ENCODE assay signal across 8 cellular contexts in genomic region chr18:34977787-34978532, GRCh38.
DNase-seq lines count a peak whose midpoint lies in the region; ATAC-seq and TF ChIP-seq lines count a peak whose summit lies in the region.

No MANE protein-coding gene starts in this region.

- H3K36me3 ChIP-seq in esophagus muscularis mucosa = no peaks in the 10 kb centered on the region
- H3K36me3 ChIP-seq in stomach smooth muscle (ENCODE audit: control insufficient read depth in 2 of 2, insufficient read depth in 2 of 2, low read length in 2 of 2) = no peaks in the 10 kb centered on the region

- WGBS in esophagus muscularis mucosa = under 1% methylated on average over 35 of the region's 39 CpGs

- peak overlapping the region; percentile 89 for H3K27ac Mint-ChIP-seq in activated T-cell treated with anti-CD3 and anti-CD28 coated beads, Interleukin-2, amount 50 U/mL, for 24 hours
- H3K27ac Mint-ChIP-seq in naive B cell = peak overlapping the region in 4 of 6 donors; percentile 10 to 73 (median 40)

- TF ChIP-seq POLR2A in esophagus muscularis mucosa (IDR thresholded peaks at IDR 0.05; ENCODE audit: low read depth) = no peak

- H3K27me3 ChIP-seq in esophagus muscularis mucosa = no peaks in the 10 kb centered on the region
- no peaks in the 10 kb centered on the region for H3K27me3 ChIP-seq in stomach smooth muscle (ENCODE audit: control insufficient read depth in 1 of 2, insufficient read depth in 2 of 2, low read length in 2 of 2)

- no peak for TF ChIP-seq CTCF in esophagus muscularis mucosa (IDR thresholded peaks at IDR 0.05)

- H3K27ac ChIP-seq in esophagus muscularis mucosa (replicated peaks in 1 of 4) (peak overlapping the region; percentile 65 to 81 (median 75)), stomach smooth muscle (ENCODE audit: low read length) (no peak overlapping the region)

- H3K9me3 ChIP-seq in esophagus muscularis mucosa = no peaks in the 10 kb centered on the region
- H3K9me3 ChIP-seq in stomach smooth muscle (ENCODE audit: control insufficient read depth in 2 of 2, low read length in 2 of 2) = no peaks in the 10 kb centered on the region

- ATAC-seq in HG02642 (IDR thresholded peaks at IDR 0.05; ENCODE audit: poor library complexity, unreplicated experiment) (peak; percentile 41), naive B cell (ENCODE audit: low read depth in 2 of 2) (peak; percentile 38 to 43)

- H3K4me3 Mint-ChIP-seq in activated T-cell treated with anti-CD3 and anti-CD28 coated beads, Interleukin-2, amount 50 U/mL, for 24 hours = peak overlapping the region; percentile 82
- peak overlapping the region; percentile 87 to 96 (median 94) for H3K4me3 Mint-ChIP-seq in naive B cell

- DNase-seq in GM03348 (ENCODE audit: low spot score) (peak; percentile 12), NCI-H524 (lab: John Stamatoyannopoulos, UW) (peak; percentile 18 to 37), esophagus muscularis mucosa (ENCODE audit: extremely low spot score) (no peak), naive B cell (peak; percentile 44), foreskin melanocyte (no peak)
- DNase-seq in activated T-cell treated with anti-CD3 and anti-CD28 coated beads, Interleukin-2, amount 50 U/mL, for 24 hours = peak; percentile 74

- H3K9me3 Mint-ChIP-seq in activated T-cell treated with anti-CD3 and anti-CD28 coated beads, Interleukin-2, amount 50 U/mL, for 24 hours = no peaks in the 10 kb centered on the region
- no peaks in the 10 kb centered on the region for H3K9me3 Mint-ChIP-seq in naive B cell

- H3K4me3 ChIP-seq in esophagus muscularis mucosa = peak overlapping the region; percentile 79 to 94 (median 86)
- peak overlapping the region; percentile 88 to 89 for H3K4me3 ChIP-seq in stomach smooth muscle (ENCODE audit: low read length in 2 of 2)

- no peak for TF ChIP-seq EP300 in esophagus muscularis mucosa (IDR thresholded peaks at IDR 0.05)

- peaks cover 36% of the 10 kb centered on the region for H3K4me1 Mint-ChIP-seq in activated T-cell treated with anti-CD3 and anti-CD28 coated beads, Interleukin-2, amount 50 U/mL, for 24 hours (ENCODE audit: low read depth)
- H3K4me1 Mint-ChIP-seq in naive B cell = peaks cover 14 to 39% (median 23%) of the 10 kb centered on the region in 3 donors

- H3K27me3 Mint-ChIP-seq in activated T-cell treated with anti-CD3 and anti-CD28 coated beads, Interleukin-2, amount 50 U/mL, for 24 hours = peaks cover 22% of the 10 kb centered on the region
- H3K27me3 Mint-ChIP-seq in naive B cell = peaks cover 0 to 15% (median 6%) of the 10 kb centered on the region in 3 donors

- H3K4me1 ChIP-seq in esophagus muscularis mucosa (peaks cover 15 to 32% (median 31%) of the 10 kb centered on the region in 4 donors), stomach smooth muscle (ENCODE audit: control insufficient read depth, insufficient read depth, low read length) (peaks cover 26% of the 10 kb centered on the region)

- no peaks in the 10 kb centered on the region for H3K36me3 Mint-ChIP-seq in activated T-cell treated with anti-CD3 and anti-CD28 coated beads, Interleukin-2, amount 50 U/mL, for 24 hours (ENCODE audit: low read depth)
- H3K36me3 Mint-ChIP-seq in naive B cell = no peaks in the 10 kb centered on the region

- intact Hi-C loops in esophagus muscularis mucosa (cut with DNase I) = no loop called here

- peak overlapping the region; percentile 39 to 51 for H3K9ac ChIP-seq in stomach smooth muscle (ENCODE audit: low read length in 2 of 2)

Comparison
In these comparisons a context has a peak if more than half of its experiments do, and no peak if none do; other contexts are left out.
1. DNase-seq: peak in GM03348 (single experiment), NCI-H524 (2 of 2), activated T-cell treated with anti-CD3 and anti-CD28 coated beads, Interleukin-2, amount 50 U/mL, for 24 hours (single experiment) and naive B cell (single experiment); none in esophagus muscularis mucosa (single experiment) and foreskin melanocyte (single experiment).